Comparison of ENCODE assay signal across 2 cellular contexts in the genomic region with DNA sequence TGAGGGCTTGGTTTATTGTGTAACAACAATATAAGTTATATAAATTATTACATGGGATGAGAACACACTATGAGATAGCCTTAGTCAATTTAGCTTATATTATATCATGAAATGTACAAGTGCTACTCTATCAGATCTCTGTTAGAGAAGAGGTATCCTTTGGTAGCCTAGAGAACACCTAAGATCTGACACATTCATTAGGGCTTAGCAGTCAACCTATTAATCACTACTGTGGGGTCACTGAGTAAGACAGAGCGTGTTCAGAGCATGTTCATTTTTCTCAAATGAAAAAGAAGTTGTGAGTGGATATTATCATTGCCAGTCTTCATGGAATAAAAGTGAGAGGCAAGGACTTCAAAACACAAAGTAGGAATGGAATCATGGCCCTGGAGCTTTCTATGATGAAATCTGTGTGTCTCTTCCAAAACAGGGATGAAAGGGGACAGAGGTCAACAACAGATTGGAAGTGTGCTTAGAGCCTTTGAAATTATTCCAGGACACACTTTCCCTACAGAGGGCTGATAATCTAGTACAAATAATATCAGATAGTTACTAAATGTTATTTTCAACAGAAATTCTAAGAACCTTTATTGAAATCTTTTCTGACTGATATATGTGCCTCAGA.
TF ChIP-seq lines count a peak whose summit lies in the region.

No MANE protein-coding gene starts in this region.

TF ChIP-seq in liver, 16 proteins besides CTCF, POLR2A, EP300 and RAD21 (continued from another document):
- TF ChIP-seq, protein P1, sequence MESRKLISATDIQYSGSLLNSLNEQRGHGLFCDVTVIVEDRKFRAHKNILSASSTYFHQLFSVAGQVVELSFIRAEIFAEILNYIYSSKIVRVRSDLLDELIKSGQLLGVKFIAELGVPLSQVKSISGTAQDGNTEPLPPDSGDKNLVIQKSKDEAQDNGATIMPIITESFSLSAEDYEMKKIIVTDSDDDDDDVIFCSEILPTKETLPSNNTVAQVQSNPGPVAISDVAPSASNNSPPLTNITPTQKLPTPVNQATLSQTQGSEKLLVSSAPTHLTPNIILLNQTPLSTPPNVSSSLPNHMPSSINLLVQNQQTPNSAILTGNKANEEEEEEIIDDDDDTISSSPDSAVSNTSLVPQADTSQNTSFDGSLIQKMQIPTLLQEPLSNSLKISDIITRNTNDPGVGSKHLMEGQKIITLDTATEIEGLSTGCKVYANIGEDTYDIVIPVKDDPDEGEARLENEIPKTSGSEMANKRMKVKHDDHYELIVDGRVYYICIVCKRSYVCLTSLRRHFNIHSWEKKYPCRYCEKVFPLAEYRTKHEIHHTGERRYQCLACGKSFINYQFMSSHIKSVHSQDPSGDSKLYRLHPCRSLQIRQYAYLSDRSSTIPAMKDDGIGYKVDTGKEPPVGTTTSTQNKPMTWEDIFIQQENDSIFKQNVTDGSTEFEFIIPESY (IDR thresholded peaks at IDR 0.05) = peak; percentile 46
- TF ChIP-seq FOXA2 (IDR thresholded peaks at IDR 0.05) (peak; percentile 59), TAF1 (conservative IDR thresholded peaks at IDR 0.05) (no peak), HNF4A (conservative IDR thresholded peaks at IDR 0.05) (peak; percentile 81 to 87), HNF4G (IDR thresholded peaks at IDR 0.05) (no peak), YY1 (IDR thresholded peaks at IDR 0.05) (peak; percentile 79), EGR1 (IDR thresholded peaks at IDR 0.05; ENCODE audit: low read depth in 2 of 2) (peak in 1 of 2 donors; percentile 25), NR2F2 (IDR thresholded peaks at IDR 0.05) (peak; percentile 60)
- TF ChIP-seq, protein P2, sequence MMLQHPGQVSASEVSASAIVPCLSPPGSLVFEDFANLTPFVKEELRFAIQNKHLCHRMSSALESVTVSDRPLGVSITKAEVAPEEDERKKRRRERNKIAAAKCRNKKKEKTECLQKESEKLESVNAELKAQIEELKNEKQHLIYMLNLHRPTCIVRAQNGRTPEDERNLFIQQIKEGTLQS (IDR thresholded peaks at IDR 0.05) = peak; percentile 76
- TF ChIP-seq, protein P3, sequence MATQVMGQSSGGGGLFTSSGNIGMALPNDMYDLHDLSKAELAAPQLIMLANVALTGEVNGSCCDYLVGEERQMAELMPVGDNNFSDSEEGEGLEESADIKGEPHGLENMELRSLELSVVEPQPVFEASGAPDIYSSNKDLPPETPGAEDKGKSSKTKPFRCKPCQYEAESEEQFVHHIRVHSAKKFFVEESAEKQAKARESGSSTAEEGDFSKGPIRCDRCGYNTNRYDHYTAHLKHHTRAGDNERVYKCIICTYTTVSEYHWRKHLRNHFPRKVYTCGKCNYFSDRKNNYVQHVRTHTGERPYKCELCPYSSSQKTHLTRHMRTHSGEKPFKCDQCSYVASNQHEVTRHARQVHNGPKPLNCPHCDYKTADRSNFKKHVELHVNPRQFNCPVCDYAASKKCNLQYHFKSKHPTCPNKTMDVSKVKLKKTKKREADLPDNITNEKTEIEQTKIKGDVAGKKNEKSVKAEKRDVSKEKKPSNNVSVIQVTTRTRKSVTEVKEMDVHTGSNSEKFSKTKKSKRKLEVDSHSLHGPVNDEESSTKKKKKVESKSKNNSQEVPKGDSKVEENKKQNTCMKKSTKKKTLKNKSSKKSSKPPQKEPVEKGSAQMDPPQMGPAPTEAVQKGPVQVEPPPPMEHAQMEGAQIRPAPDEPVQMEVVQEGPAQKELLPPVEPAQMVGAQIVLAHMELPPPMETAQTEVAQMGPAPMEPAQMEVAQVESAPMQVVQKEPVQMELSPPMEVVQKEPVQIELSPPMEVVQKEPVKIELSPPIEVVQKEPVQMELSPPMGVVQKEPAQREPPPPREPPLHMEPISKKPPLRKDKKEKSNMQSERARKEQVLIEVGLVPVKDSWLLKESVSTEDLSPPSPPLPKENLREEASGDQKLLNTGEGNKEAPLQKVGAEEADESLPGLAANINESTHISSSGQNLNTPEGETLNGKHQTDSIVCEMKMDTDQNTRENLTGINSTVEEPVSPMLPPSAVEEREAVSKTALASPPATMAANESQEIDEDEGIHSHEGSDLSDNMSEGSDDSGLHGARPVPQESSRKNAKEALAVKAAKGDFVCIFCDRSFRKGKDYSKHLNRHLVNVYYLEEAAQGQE (IDR thresholded peaks at IDR 0.05) = peak; percentile 31

TF ChIP-seq in HepG2, 621 proteins besides CTCF, POLR2A, EP300 and RAD21 (continued from another document):
- TF ChIP-seq GTF2F1 (IDR thresholded peaks at IDR 0.05; ENCODE audit: low read length) (no peak), RFXANK (CRISPR knock-in tag; IDR thresholded peaks at IDR 0.05) (no peak), HDAC2 (CRISPR knock-in tag; IDR thresholded peaks at IDR 0.05) (no peak)
- TF ChIP-seq, protein P4, sequence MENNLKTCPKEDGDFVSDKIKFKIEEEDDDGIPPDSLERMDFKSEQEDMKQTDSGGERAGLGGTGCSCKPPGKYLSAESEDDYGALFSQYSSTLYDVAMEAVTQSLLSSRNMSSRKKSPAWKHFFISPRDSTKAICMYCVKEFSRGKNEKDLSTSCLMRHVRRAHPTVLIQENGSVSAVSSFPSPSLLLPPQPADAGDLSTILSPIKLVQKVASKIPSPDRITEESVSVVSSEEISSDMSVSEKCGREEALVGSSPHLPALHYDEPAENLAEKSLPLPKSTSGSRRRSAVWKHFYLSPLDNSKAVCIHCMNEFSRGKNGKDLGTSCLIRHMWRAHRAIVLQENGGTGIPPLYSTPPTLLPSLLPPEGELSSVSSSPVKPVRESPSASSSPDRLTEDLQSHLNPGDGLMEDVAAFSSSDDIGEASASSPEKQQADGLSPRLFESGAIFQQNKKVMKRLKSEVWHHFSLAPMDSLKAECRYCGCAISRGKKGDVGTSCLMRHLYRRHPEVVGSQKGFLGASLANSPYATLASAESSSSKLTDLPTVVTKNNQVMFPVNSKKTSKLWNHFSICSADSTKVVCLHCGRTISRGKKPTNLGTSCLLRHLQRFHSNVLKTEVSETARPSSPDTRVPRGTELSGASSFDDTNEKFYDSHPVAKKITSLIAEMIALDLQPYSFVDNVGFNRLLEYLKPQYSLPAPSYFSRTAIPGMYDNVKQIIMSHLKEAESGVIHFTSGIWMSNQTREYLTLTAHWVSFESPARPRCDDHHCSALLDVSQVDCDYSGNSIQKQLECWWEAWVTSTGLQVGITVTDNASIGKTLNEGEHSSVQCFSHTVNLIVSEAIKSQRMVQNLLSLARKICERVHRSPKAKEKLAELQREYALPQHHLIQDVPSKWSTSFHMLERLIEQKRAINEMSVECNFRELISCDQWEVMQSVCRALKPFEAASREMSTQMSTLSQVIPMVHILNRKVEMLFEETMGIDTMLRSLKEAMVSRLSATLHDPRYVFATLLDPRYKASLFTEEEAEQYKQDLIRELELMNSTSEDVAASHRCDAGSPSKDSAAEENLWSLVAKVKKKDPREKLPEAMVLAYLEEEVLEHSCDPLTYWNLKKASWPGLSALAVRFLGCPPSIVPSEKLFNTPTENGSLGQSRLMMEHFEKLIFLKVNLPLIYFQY (CRISPR knock-in tag; IDR thresholded peaks at IDR 0.05; ENCODE audit: borderline replicate concordance) = no peak
